In the genomic region with DNA sequence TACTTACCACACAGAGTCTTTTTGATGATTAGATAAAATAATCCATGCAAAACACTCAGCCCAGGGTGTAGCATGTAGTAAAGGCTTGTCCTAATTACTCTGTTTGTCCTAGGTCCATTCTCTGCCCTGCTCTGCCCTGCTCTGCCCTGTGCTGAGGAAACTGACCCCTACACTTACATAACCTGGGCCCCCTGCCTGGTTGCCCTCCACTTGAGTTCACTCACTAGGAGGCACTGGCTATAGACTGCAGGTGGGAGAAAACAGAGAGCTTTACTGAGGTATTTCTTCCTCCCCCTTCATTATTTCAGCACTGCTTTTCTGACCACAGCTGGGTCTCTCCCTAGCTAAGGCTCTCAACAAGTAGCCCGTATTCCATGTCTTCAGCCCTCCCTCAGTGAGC, we compare ENCODE assay signal across 26 cellular contexts.
"Had no signal": no experiment of that assay in that cellular context is flagged by ENCODE, and none has a peak within 500 bp of the region (broad histone marks: within the 10 kb centered on the region; RNA-seq: fewer than 3 reads in every experiment).

No MANE protein-coding gene starts in this region.

- H3K4me2 ChIP-seq: KMS-11 had no signal

- H3K9me3 ChIP-seq: MG63, Peyer's patch, SJSA1 had no signal

- H3K36me3 ChIP-seq: MG63, Peyer's patch, SJSA1 had no signal

- H3K27me3 ChIP-seq: MG63, Peyer's patch, SJSA1 had no signal

- H3K4me1 ChIP-seq: Peyer's patch, SJSA1 had no signal

- H3K27ac ChIP-seq: KMS-11, Peyer's patch, RWPE1, SJSA1 had no signal

- H3K27ac Mint-ChIP-seq: activated CD8-positive, alpha-beta T cell treated with anti-CD3 and anti-CD28 coated beads, Interleukin-2, amount 10 ng/mL, durations not matched to agents 7 days and 5 days; activated naive CD8-positive, alpha-beta T cell; activated T-cell treated with anti-CD3 and anti-CD28 coated beads, Interleukin-2, amount 50 U/mL, for 24 hours; brain had no signal

- ATAC-seq: activated CD8-positive, alpha-beta T cell treated with anti-CD3 and anti-CD28 coated beads, Interleukin-2, amount 10 ng/mL, durations not matched to agents 7 days and 5 days; SK-N-SH treated with all-trans-retinoic acid at 6 μM for 48 hours had no signal

- H3K4me1 Mint-ChIP-seq: brain had no signal

- H3K9ac ChIP-seq: KMS-11 had no signal

- H3K4me3 ChIP-seq: MG63, Peyer's patch, SJSA1 had no signal

- DNase-seq: activated CD4-positive, alpha-beta T cell treated with anti-CD3 and anti-CD28 coated beads for 48 hours; activated CD4-positive, alpha-beta T cell treated with anti-CD3 and anti-CD28 coated beads, Interleukin-2, amount 50 U/mL, for 4 hours; activated CD4-positive, CD25-positive, alpha-beta regulatory T cell treated with anti-CD3 and anti-CD28 coated beads, Interleukin-2, amount 50 U/mL, for 72 hours; activated CD8-positive, alpha-beta memory T cell treated with anti-CD3 and anti-CD28 coated beads, Interleukin-2, amount 50 U/mL, for 48 hours; activated CD8-positive, alpha-beta T cell treated with anti-CD3 and anti-CD28 coated beads, Interleukin-2, amount 10 ng/mL, durations not matched to agents 7 days and 5 days; activated effector memory CD4-positive, alpha-beta T cell treated with anti-CD3 and anti-CD28 coated beads, Interleukin-2, amount 50 U/mL, for 16 hours; activated naive CD4-positive, alpha-beta T cell treated with Interleukin-2 at 50 U/mL for 16 hours; activated T-cell treated with anti-CD3 and anti-CD28 coated beads, Interleukin-2, amount 50 U/mL, for 24 hours; amygdala; MG63; MV-4-11; NCI-H1105; NCI-H1436 treated with DMSO at 0.1 percent for 48 hours; NCI-H187; NCI-H2081; NCI-H510A treated with DMSO at 0.1 percent for 48 hours; NCI-H69; Peyer's patch; SHP77; SW 1271 had no signal

- H3K4me3 Mint-ChIP-seq: activated CD8-positive, alpha-beta T cell treated with anti-CD3 and anti-CD28 coated beads, Interleukin-2, amount 10 ng/mL, durations not matched to agents 7 days and 5 days; activated naive CD8-positive, alpha-beta T cell; activated T-cell treated with anti-CD3 and anti-CD28 coated beads, Interleukin-2, amount 50 U/mL, for 24 hours; brain had no signal

- H3K36me3 Mint-ChIP-seq: activated naive CD8-positive, alpha-beta T cell; brain had no signal

- H3K27me3 Mint-ChIP-seq: activated naive CD8-positive, alpha-beta T cell; activated T-cell treated with anti-CD3 and anti-CD28 coated beads, Interleukin-2, amount 50 U/mL, for 24 hours had no signal
